6 cellular contexts compared by ENCODE assay signal in the genomic region with DNA sequence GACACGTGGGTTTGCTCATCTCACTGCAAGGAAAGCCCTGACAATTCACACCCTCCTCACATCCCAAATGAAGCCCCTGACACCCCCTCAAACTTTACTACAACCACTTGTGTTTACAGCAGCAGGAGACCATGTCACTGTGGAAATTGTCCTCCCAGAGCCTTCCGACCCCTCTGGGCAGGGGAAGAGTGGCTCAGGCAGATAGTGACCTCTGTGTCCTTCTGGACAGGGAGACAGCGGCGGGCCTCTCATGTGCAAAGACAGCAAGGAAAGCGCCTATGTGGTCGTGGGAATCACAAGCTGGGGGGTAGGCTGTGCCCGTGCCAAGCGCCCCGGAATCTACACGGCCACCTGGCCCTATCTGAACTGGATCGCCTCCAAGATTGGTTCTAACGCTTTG. TPM values are rescaled to one million over a fixed set of nuclear protein-coding genes. Genes with fewer than 3 reads are reported as not detected.
"Had no signal": no experiment of that assay in that cellular context is flagged by ENCODE, and none has a peak within 500 bp of the region (broad histone marks: within the 10 kb centered on the region; RNA-seq: fewer than 3 reads in every experiment).

No MANE protein-coding gene starts in this region.

RNA-seq across cellular contexts. Expression of a gene that starts 6.4 kb away (rescaled TPM):
- total RNA-seq: GM23248, GM23338, H4, H7, HFFc6 had no signal
- polyA plus RNA-seq: GM23248, GM23338, H1 had no signal
